ENCODE assay signal across 8 cellular contexts in genomic region chr1:230270940-230271325, GRCh38.
A peak's percentile ranks its signal among the peaks of the same experiment; 100 is the strongest.
DNase-seq lines count a peak whose midpoint lies in the region; ATAC-seq and TF ChIP-seq lines count a peak whose summit lies in the region.

No MANE protein-coding gene starts in this region.

- no peaks in the 10 kb centered on the region for H3K9me3 ChIP-seq in gastrocnemius medialis

- H3K36me3 ChIP-seq in gastrocnemius medialis, result peaks cover 0 to 18% of the 10 kb centered on the region in 2 donors

- H3K27me3 Mint-ChIP-seq in T-helper 1 cell treated with Interleukin-12 subunit alpha and Interleukin-12 subunit beta and Interleukin-4 antibody, amounts not matched to agents 30 μg/mL and 1 μg/mL, for 36 hours (ENCODE audit: low read depth), result no peaks in the 10 kb centered on the region
- H3K27me3 Mint-ChIP-seq in stimulated activated naive CD8-positive, alpha-beta T cell treated with anti-CD3 and anti-CD28 coated beads, Interleukin-15, amount 100 ng/mL, for 72 hours, result no peaks in the 10 kb centered on the region
- peaks cover 4% of the 10 kb centered on the region; the same call in 1 of the 2 replicates for H3K27me3 Mint-ChIP-seq in HFFc6 (ENCODE audit: insufficient read depth)

- peak; percentile 42 for ATAC-seq in stimulated activated naive CD8-positive, alpha-beta T cell treated with anti-CD3 and anti-CD28 coated beads, Interleukin-15, amount 100 ng/mL, for 72 hours
- ATAC-seq in GM18505 (IDR thresholded peaks at IDR 0.05; ENCODE audit: unreplicated experiment) (no peak), gastrocnemius medialis (no peak)

- no peaks in the 10 kb centered on the region for H3K9me3 Mint-ChIP-seq in T-helper 1 cell treated with Interleukin-12 subunit alpha and Interleukin-12 subunit beta and Interleukin-4 antibody, amounts not matched to agents 30 μg/mL and 1 μg/mL, for 36 hours
- no peaks in the 10 kb centered on the region for H3K9me3 Mint-ChIP-seq in stimulated activated naive CD8-positive, alpha-beta T cell treated with anti-CD3 and anti-CD28 coated beads, Interleukin-15, amount 100 ng/mL, for 72 hours
- no peaks in the 10 kb centered on the region for H3K9me3 Mint-ChIP-seq in HFFc6

- peak overlapping the region; percentile 35 for H3K27ac Mint-ChIP-seq in T-helper 1 cell treated with Interleukin-12 subunit alpha and Interleukin-12 subunit beta and Interleukin-4 antibody, amounts not matched to agents 30 μg/mL and 1 μg/mL, for 36 hours
- peak overlapping the region; percentile 24 to 96 for H3K27ac Mint-ChIP-seq in stimulated activated naive CD8-positive, alpha-beta T cell treated with anti-CD3 and anti-CD28 coated beads, Interleukin-15, amount 100 ng/mL, for 72 hours
- H3K27ac Mint-ChIP-seq in HFFc6, result no peak overlapping the region; the same call in 1 of the 2 replicates

- peaks cover 7% of the 10 kb centered on the region for H3K36me3 Mint-ChIP-seq in T-helper 1 cell treated with Interleukin-12 subunit alpha and Interleukin-12 subunit beta and Interleukin-4 antibody, amounts not matched to agents 30 μg/mL and 1 μg/mL, for 36 hours (ENCODE audit: low read depth)
- peaks cover 5% of the 10 kb centered on the region; the same call in 1 of the 2 replicates for H3K36me3 Mint-ChIP-seq in HFFc6 (ENCODE audit: low read depth)

- H3K4me1 ChIP-seq in gastrocnemius medialis, result peaks cover 7 to 12% of the 10 kb centered on the region in 2 donors

- H3K27me3 ChIP-seq in gastrocnemius medialis, result no peaks in the 10 kb centered on the region

- TF ChIP-seq POLR2A in GM18505 (IDR thresholded peaks at IDR 0.05; ENCODE audit: borderline replicate concordance, extremely low read depth, insufficient read depth, insufficient read length) (no peak), gastrocnemius medialis (IDR thresholded peaks at IDR 0.05) (no peak)

- no peak for DNase-seq in T-helper 1 cell
- DNase-seq in NCI-H1105 treated with DMSO at 0.1 percent for 48 hours (lab: John Stamatoyannopoulos, UW), result peak; percentile 76
- DNase-seq in dermis blood vessel endothelial cell, result peak; percentile 49
- DNase-seq in stimulated activated naive CD8-positive, alpha-beta T cell treated with anti-CD3 and anti-CD28 coated beads, Interleukin-15, amount 100 ng/mL, for 72 hours, result peak in 1 of 2 donors; percentile 28
- no peak for DNase-seq in HFFc6
- DNase-seq in gastrocnemius medialis, result no peak

- intact Hi-C loops in gastrocnemius medialis (cut with DNase I; ENCODE audit: low total_unique reads), result no loop called here

- H3K27ac ChIP-seq in gastrocnemius medialis, result peak overlapping the region in 2 of 4 donors; percentile 12 to 27

- no peak overlapping the region for H3K4me3 ChIP-seq in gastrocnemius medialis

- peaks cover 26% of the 10 kb centered on the region for H3K4me1 Mint-ChIP-seq in T-helper 1 cell treated with Interleukin-12 subunit alpha and Interleukin-12 subunit beta and Interleukin-4 antibody, amounts not matched to agents 30 μg/mL and 1 μg/mL, for 36 hours (ENCODE audit: low read depth)
- peaks cover 72% of the 10 kb centered on the region for H3K4me1 Mint-ChIP-seq in stimulated activated naive CD8-positive, alpha-beta T cell treated with anti-CD3 and anti-CD28 coated beads, Interleukin-15, amount 100 ng/mL, for 72 hours
- no peaks in the 10 kb centered on the region for H3K4me1 Mint-ChIP-seq in HFFc6 (ENCODE audit: low read depth)

- in situ Hi-C loops in gastrocnemius medialis (cut with MboI; ENCODE audit: low sequenced_read_pairs in 4 of 4), result no loop called here

- H3K4me3 Mint-ChIP-seq in T-helper 1 cell treated with Interleukin-12 subunit alpha and Interleukin-12 subunit beta and Interleukin-4 antibody, amounts not matched to agents 30 μg/mL and 1 μg/mL, for 36 hours, result no peak overlapping the region
- peak overlapping the region; percentile 36 to 72 for H3K4me3 Mint-ChIP-seq in stimulated activated naive CD8-positive, alpha-beta T cell treated with anti-CD3 and anti-CD28 coated beads, Interleukin-15, amount 100 ng/mL, for 72 hours
- no peak overlapping the region for H3K4me3 Mint-ChIP-seq in HFFc6

- TF ChIP-seq CTCF in HFFc6 (IDR thresholded peaks at IDR 0.05) (no peak), gastrocnemius medialis (IDR thresholded peaks at IDR 0.05 in 4 of 5, conservative IDR thresholded peaks at IDR 0.05 in 1 of 5) (no peak)

Comparison
In these comparisons a context has a peak if more than half of its experiments do, and no peak if none do; other contexts are left out.
1. H3K4me3 Mint-ChIP-seq: peak in stimulated activated naive CD8-positive, alpha-beta T cell treated with anti-CD3 and anti-CD28 coated beads, Interleukin-15, amount 100 ng/mL, for 72 hours (2 of 2); none in T-helper 1 cell treated with Interleukin-12 subunit alpha and Interleukin-12 subunit beta and Interleukin-4 antibody, amounts not matched to agents 30 μg/mL and 1 μg/mL, for 36 hours (single experiment) and HFFc6 (single experiment).
2. DNase-seq: peak in NCI-H1105 treated with DMSO at 0.1 percent for 48 hours (single experiment) and dermis blood vessel endothelial cell (single experiment); none in T-helper 1 cell (0 of 5), HFFc6 (single experiment) and gastrocnemius medialis (0 of 2).